ENCODE assay signal across 23 cellular contexts in genomic region chr1:68542586-68542985, GRCh38. TPM values are rescaled to one million over a fixed set of nuclear protein-coding genes. Genes with fewer than 3 reads are reported as not detected.
DNase-seq lines count a peak whose midpoint lies in the region; ATAC-seq, FAIRE-seq and TF ChIP-seq lines count a peak whose summit lies in the region.
"Had no signal": no experiment of that assay in that cellular context is flagged by ENCODE, and none has a peak within 500 bp of the region (broad histone marks: within the 10 kb centered on the region; RNA-seq: fewer than 3 reads in every experiment).

No MANE protein-coding gene starts in this region.

- H3K4me1 Mint-ChIP-seq in activated naive CD4-positive, alpha-beta T cell treated with anti-CD3 and anti-CD28 coated beads for 36 hours (ENCODE audit: low read depth): no peaks in the 10 kb centered on the region
- H3K4me1 Mint-ChIP-seq: activated naive CD8-positive, alpha-beta T cell treated with anti-CD3 and anti-CD28 coated beads for 36 hours; CD4-positive, CD25-positive, alpha-beta regulatory T cell; natural killer cell; stimulated activated naive CD8-positive, alpha-beta T cell treated with anti-CD3 and anti-CD28 coated beads, Interleukin-15, amount 100 ng/mL, for 72 hours had no signal

- ATAC-seq in HG02981 (IDR thresholded peaks at IDR 0.05; ENCODE audit: unreplicated experiment): no peak
- no peak for ATAC-seq in HG02840 (IDR thresholded peaks at IDR 0.05; ENCODE audit: low FRiP score, unreplicated experiment)
- ATAC-seq: activated T-cell treated with anti-CD3 and anti-CD28 coated beads, Interleukin-2, amount 50 U/mL, for 4 hours; natural killer cell; stimulated activated naive CD8-positive, alpha-beta T cell treated with anti-CD3 and anti-CD28 coated beads, Interleukin-15, amount 100 ng/mL, for 72 hours had no signal

- H3K9me3 Mint-ChIP-seq in activated naive CD4-positive, alpha-beta T cell treated with anti-CD3 and anti-CD28 coated beads for 36 hours: no peaks in the 10 kb centered on the region
- H3K9me3 Mint-ChIP-seq: activated naive CD8-positive, alpha-beta T cell treated with anti-CD3 and anti-CD28 coated beads for 36 hours; activated T-cell treated with anti-CD3 and anti-CD28 coated beads, Interleukin-2, amount 50 U/mL, for 4 hours; stimulated activated naive CD8-positive, alpha-beta T cell treated with anti-CD3 and anti-CD28 coated beads, Interleukin-15, amount 100 ng/mL, for 72 hours had no signal

- DNase-seq in DMS53 (lab: John Stamatoyannopoulos, UW) (peak; percentile 70), LHCN-M2 (ENCODE audit: low read depth) (peak; percentile 27), astrocyte of the spinal cord (ENCODE audit: low read depth, low spot score) (peak; percentile 10), iris pigment epithelial cell (ENCODE audit: low read depth) (peak; percentile 4), GM12891 (ENCODE audit: insufficient read length, low spot score) (no peak)
- DNase-seq in activated naive CD4-positive, alpha-beta T cell treated with anti-CD3 and anti-CD28 coated beads for 36 hours: no peak
- DNase-seq: ACHN; activated CD4-positive, alpha-beta T cell treated with anti-CD3 and anti-CD28 coated beads, Interleukin-2, amount 50 U/mL, for 48 hours; activated naive CD8-positive, alpha-beta T cell treated with anti-CD3 and anti-CD28 coated beads for 36 hours; activated T-cell treated with anti-CD3 and anti-CD28 coated beads, Interleukin-2, amount 50 U/mL, for 4 hours; caudate nucleus; CD4-positive, CD25-positive, alpha-beta regulatory T cell; DMS79 treated with DMSO at 0.1 percent for 48 hours; effector CD4-positive, alpha-beta T cell; natural killer cell; NCI-H2029; NCI-H526 treated with DMSO at 0.1 percent for 48 hours; OCI-M1; stimulated activated CD4-positive, alpha-beta T cell treated with anti-CD3 and anti-CD28 coated beads, Interleukin-15, amount 100 ng/mL, for 24 hours; stimulated activated naive CD8-positive, alpha-beta T cell treated with anti-CD3 and anti-CD28 coated beads, Interleukin-15, amount 100 ng/mL, for 72 hours had no signal

- H3K27me3 Mint-ChIP-seq in activated naive CD4-positive, alpha-beta T cell treated with anti-CD3 and anti-CD28 coated beads for 36 hours (ENCODE audit: low read depth): no peaks in the 10 kb centered on the region
- H3K27me3 Mint-ChIP-seq: activated naive CD8-positive, alpha-beta T cell treated with anti-CD3 and anti-CD28 coated beads for 36 hours; CD4-positive, CD25-positive, alpha-beta regulatory T cell; stimulated activated naive CD8-positive, alpha-beta T cell treated with anti-CD3 and anti-CD28 coated beads, Interleukin-15, amount 100 ng/mL, for 72 hours had no signal

- intact Hi-C loops in activated naive CD4-positive, alpha-beta T cell treated with anti-CD3 and anti-CD28 coated beads for 36 hours (cut with micrococcal nuclease): no loop called here

- H3K4me3 ChIP-seq in astrocyte of the spinal cord (ENCODE audit: low read depth, low read length): no peak overlapping the region
- H3K4me3 ChIP-seq: lung had no signal

- CTCF ChIA-PET in activated naive CD4-positive, alpha-beta T cell treated with anti-CD3 and anti-CD28 coated beads for 36 hours (lab: Charles Lee): no interaction called here

- FAIRE-seq in GM12891 (lab: Jason Lieb, UNC): no peak

- TF ChIP-seq POLR2A in GM12891 (IDR thresholded peaks at IDR 0.05; ENCODE audit: low read depth, low read length): no peak

- no peaks in the 10 kb centered on the region for H3K36me3 Mint-ChIP-seq in activated naive CD4-positive, alpha-beta T cell treated with anti-CD3 and anti-CD28 coated beads for 36 hours (ENCODE audit: low read depth)
- H3K36me3 Mint-ChIP-seq: activated naive CD8-positive, alpha-beta T cell treated with anti-CD3 and anti-CD28 coated beads for 36 hours; CD4-positive, CD25-positive, alpha-beta regulatory T cell; natural killer cell had no signal

- TF ChIP-seq CTCF in astrocyte of the spinal cord (IDR thresholded peaks at IDR 0.05; ENCODE audit: low read depth, low read length): no peak

- in situ Hi-C loops in astrocyte of the spinal cord (cut with HindIII; ENCODE audit: low sequenced_read_pairs): no loop called here

- no peak overlapping the region for H3K27ac Mint-ChIP-seq in activated naive CD4-positive, alpha-beta T cell treated with anti-CD3 and anti-CD28 coated beads for 36 hours
- H3K27ac Mint-ChIP-seq: activated naive CD8-positive, alpha-beta T cell treated with anti-CD3 and anti-CD28 coated beads for 36 hours; natural killer cell; stimulated activated naive CD8-positive, alpha-beta T cell treated with anti-CD3 and anti-CD28 coated beads, Interleukin-15, amount 100 ng/mL, for 72 hours had no signal

- H3K4me3 Mint-ChIP-seq in activated naive CD4-positive, alpha-beta T cell treated with anti-CD3 and anti-CD28 coated beads for 36 hours: no peak overlapping the region
- H3K4me3 Mint-ChIP-seq: activated naive CD8-positive, alpha-beta T cell treated with anti-CD3 and anti-CD28 coated beads for 36 hours; activated T-cell treated with anti-CD3 and anti-CD28 coated beads, Interleukin-2, amount 50 U/mL, for 4 hours; CD4-positive, CD25-positive, alpha-beta regulatory T cell; natural killer cell; stimulated activated naive CD8-positive, alpha-beta T cell treated with anti-CD3 and anti-CD28 coated beads, Interleukin-15, amount 100 ng/mL, for 72 hours had no signal

TF ChIP-seq in GM12891, 5 proteins besides CTCF, POLR2A, EP300 and RAD21:
- TF ChIP-seq POLR2AphosphoS5 (IDR thresholded peaks at IDR 0.05; ENCODE audit: low read depth, low read length) (no peak), SPI1 (IDR thresholded peaks at IDR 0.05; ENCODE audit: low read depth, low read length) (no peak), TAF1 (IDR thresholded peaks at IDR 0.05; ENCODE audit: low read depth, low read length) (no peak), POU2F2 (IDR thresholded peaks at IDR 0.05; ENCODE audit: low read depth, low read length) (no peak)

RNA-seq across cellular contexts. Expression of gene DEPDC1, which starts 45.7 kb away (rescaled TPM):
- total RNA-seq in LHCN-M2 (2014; rRNA removed): 134 and 141 TPM in 2 replicates
- 11.0 TPM for polyA plus RNA-seq in LHCN-M2 (2012)
- 10 to 100 TPM; 18.3 to 20.7 TPM for total RNA-seq in activated naive CD4-positive, alpha-beta T cell treated with anti-CD3 and anti-CD28 coated beads for 36 hours
- polyA plus RNA-seq in GM12891 (2012; ENCODE audit: low read depth, missing spikeins): 5.6 TPM
- total RNA-seq: natural killer cell had no signal

Comparison
In these comparisons a context has a peak if more than half of its experiments do, and no peak if none do; other contexts are left out.
1. DNase-seq: peak in DMS53 (single experiment), LHCN-M2 (single experiment), astrocyte of the spinal cord (single experiment) and iris pigment epithelial cell (single experiment); none in activated naive CD4-positive, alpha-beta T cell treated with anti-CD3 and anti-CD28 coated beads for 36 hours (single experiment) and GM12891 (single experiment).